ENCODE assay signal across 15 cellular contexts in genomic region chr7:46256870-46257528, GRCh38.
DNase-seq lines count a peak whose midpoint lies in the region; ATAC-seq and TF ChIP-seq lines count a peak whose summit lies in the region.
"Had no signal": no experiment of that assay in that cellular context is flagged by ENCODE, and none has a peak within 500 bp of the region (broad histone marks: within the 10 kb centered on the region; RNA-seq: fewer than 3 reads in every experiment).

No MANE protein-coding gene starts in this region.

- H3K36me3 Mint-ChIP-seq in HFFc6 (ENCODE audit: low read depth), result peaks cover 23% of the 10 kb centered on the region
- H3K36me3 Mint-ChIP-seq: neural progenitor cell had no signal

- peaks cover 0 to 6% of the 10 kb centered on the region in 2 experiments for H3K36me3 ChIP-seq in SK-N-SH (replicated peaks in 1 of 2; ENCODE audit: control insufficient read depth in 1 of 2, insufficient read depth in 2 of 2, low read length in 1 of 2)
- H3K36me3 ChIP-seq: neural progenitor cell had no signal

- no peak overlapping the region for H3K4me3 ChIP-seq in SK-N-SH (ENCODE audit: low read depth in 2 of 2, low read length in 1 of 2)
- H3K4me3 ChIP-seq: neural progenitor cell had no signal

- no peak for TF ChIP-seq RAD21 in SK-N-SH (IDR thresholded peaks at IDR 0.05; ENCODE audit: low read length)

- TF ChIP-seq CTCF in HFFc6 (IDR thresholded peaks at IDR 0.05), result no peak
- no peak for TF ChIP-seq CTCF in SK-N-SH (IDR thresholded peaks at IDR 0.05)

- peak overlapping the region; percentile 55; the same call in 1 of the 2 replicates for H3K4me3 Mint-ChIP-seq in HFFc6
- H3K4me3 Mint-ChIP-seq: activated CD4-positive, alpha-beta T cell treated with anti-CD3 and anti-CD28 coated beads, Interleukin-2, amount 10 ng/mL, durations not matched to agents 24 days and 14 days; neural progenitor cell had no signal

- peaks cover 19% of the 10 kb centered on the region for H3K9me3 Mint-ChIP-seq in HFFc6

- peaks cover 72% of the 10 kb centered on the region for H3K4me1 Mint-ChIP-seq in HFFc6 (ENCODE audit: low read depth)
- H3K4me1 Mint-ChIP-seq: activated CD4-positive, alpha-beta T cell treated with anti-CD3 and anti-CD28 coated beads, Interleukin-2, amount 10 ng/mL, durations not matched to agents 24 days and 14 days; neural progenitor cell had no signal

- peaks cover 29% of the 10 kb centered on the region for H3K9me3 ChIP-seq in SK-N-SH

- no peaks in the 10 kb centered on the region for H3K79me2 ChIP-seq in SK-N-SH (ENCODE audit: insufficient read depth)

- H3K27ac ChIP-seq in SK-N-SH (ENCODE audit: low read depth in 2 of 2, low read length in 1 of 2), result peak overlapping the region; percentile 64 to 85
- H3K27ac ChIP-seq: neural progenitor cell had no signal

- no peaks in the 10 kb centered on the region for H3K27me3 ChIP-seq in SK-N-SH (ENCODE audit: insufficient read depth)
- H3K27me3 ChIP-seq: neural progenitor cell had no signal

- POLR2A ChIA-PET in SK-N-SH (lab: Yijun Ruan, JAX), result no interaction called here

- H2AFZ ChIP-seq in SK-N-SH (ENCODE audit: low read depth), result no peak overlapping the region
- H2AFZ ChIP-seq: neural progenitor cell had no signal

- H3K4me1 ChIP-seq in SK-N-SH (ENCODE audit: control insufficient read depth in 1 of 2, insufficient read depth in 2 of 2, low read depth in 1 of 2, low read length in 1 of 2), result peaks cover 8 to 11% of the 10 kb centered on the region in 2 experiments; a peak in 3 of 4 replicates
- H3K4me1 ChIP-seq: neural progenitor cell had no signal

- no peaks in the 10 kb centered on the region for H4K20me1 ChIP-seq in SK-N-SH (ENCODE audit: insufficient read depth)

- CTCF ChIA-PET in SK-N-SH (lab: Yijun Ruan, JAX), result interaction anchor here (0.9 to 1.1 kb wide), 2 partner anchors 334 kb away, joined by 3 to 4 read pairs; no protein-coding TSS in a partner anchor

- no peak for ATAC-seq in HG02588 (IDR thresholded peaks at IDR 0.05; ENCODE audit: unreplicated experiment)
- ATAC-seq: left lobe of liver had no signal

- peak overlapping the region; percentile 69; the same call in 1 of the 2 replicates for H3K27ac Mint-ChIP-seq in HFFc6
- H3K27ac Mint-ChIP-seq: activated CD4-positive, alpha-beta T cell treated with anti-CD3 and anti-CD28 coated beads, Interleukin-2, amount 10 ng/mL, durations not matched to agents 24 days and 14 days; neural progenitor cell had no signal

- no peaks in the 10 kb centered on the region for H3K27me3 Mint-ChIP-seq in HFFc6 (ENCODE audit: insufficient read depth)
- H3K27me3 Mint-ChIP-seq: activated CD4-positive, alpha-beta T cell treated with anti-CD3 and anti-CD28 coated beads, Interleukin-2, amount 10 ng/mL, durations not matched to agents 24 days and 14 days had no signal

- peaks cover 39% of the 10 kb centered on the region for H3F3A ChIP-seq in SK-N-SH (replicated peaks; ENCODE audit: insufficient read depth)

- peak; percentile 4 for DNase-seq in AG08396 (ENCODE audit: low spot score)
- DNase-seq in HFFc6, result peak; percentile 41
- DNase-seq in SK-N-SH, result peak; percentile 8
- DNase-seq in iris pigment epithelial cell (ENCODE audit: low read depth), result peak; percentile 59
- DNase-seq in islet precursor cell, result no peak
- DNase-seq in NCI-H510A (lab: John Stamatoyannopoulos, UW), result no peak
- DNase-seq in T1000 (lab: John Stamatoyannopoulos, UW), result no peak
- DNase-seq: activated CD4-positive, alpha-beta T cell treated with anti-CD3 and anti-CD28 coated beads, Interleukin-2, amount 10 ng/mL, durations not matched to agents 24 days and 14 days; activated effector memory CD4-positive, alpha-beta T cell treated with Interleukin-2 at 50 U/mL for 16 hours; DND-41; NCI-H1694 treated with DMSO at 0.1 percent for 48 hours; NCI-H2227 treated with DMSO at 0.1 percent for 48 hours had no signal

- peak overlapping the region; percentile 56; the same call in 1 of the 2 replicates for H3K4me2 ChIP-seq in SK-N-SH
- H3K4me2 ChIP-seq: neural progenitor cell had no signal

- 49% methylated on average over 6 of the region's 6 CpGs for WGBS in SK-N-SH (ENCODE audit: low lambda C conversion rate)

- peak overlapping the region; percentile 16; the same call in 1 of the 2 replicates for H3K9ac ChIP-seq in SK-N-SH
- H3K9ac ChIP-seq: neural progenitor cell had no signal

- H3K9me2 ChIP-seq in SK-N-SH, result no peaks in the 10 kb centered on the region

- TF ChIP-seq EP300 in SK-N-SH (IDR thresholded peaks at IDR 0.05; ENCODE audit: borderline replicate concordance in 1 of 2, low read depth in 1 of 2, low read length in 1 of 2), result peak in 1 of 2 experiments; percentile 36; a peak in 1 of 4 replicates

TF ChIP-seq in SK-N-SH, 30 proteins besides CTCF, POLR2A, EP300 and RAD21:
- TF ChIP-seq EZH2phosphoT487 (IDR thresholded peaks at IDR 0.05; ENCODE audit: borderline replicate concordance, low read depth), result no peak
- no peak for TF ChIP-seq FOXJ3 (CRISPR knock-in tag; IDR thresholded peaks at IDR 0.05)
- TF ChIP-seq NFIC (IDR thresholded peaks at IDR 0.05; ENCODE audit: borderline replicate concordance), result peak; percentile 78
- TF ChIP-seq USF2 (IDR thresholded peaks at IDR 0.05; ENCODE audit: borderline replicate concordance, low read depth, low read length), result no peak
- TF ChIP-seq JUND (IDR thresholded peaks at IDR 0.05), result peak; percentile 28; the same call in 1 of the 2 replicates
- no peak for TF ChIP-seq USF1 (IDR thresholded peaks at IDR 0.05; ENCODE audit: borderline replicate concordance, low read depth)
- TF ChIP-seq TCF12 (IDR thresholded peaks at IDR 0.05), result peak; percentile 82
- peak; percentile 73 for TF ChIP-seq PBX3 (IDR thresholded peaks at IDR 0.05)

Comparison
In these comparisons a context has a peak if more than half of its experiments do, and no peak if none do; other contexts are left out.
1. DNase-seq: peak in AG08396 (single experiment), HFFc6 (single experiment), SK-N-SH (single experiment) and iris pigment epithelial cell (single experiment); none in islet precursor cell (single experiment), NCI-H510A (single experiment) and T1000 (single experiment).